Comparison of ENCODE assay signal across 11 cellular contexts in genomic region chr2:113848758-113849460, GRCh38. TPM values are rescaled to one million over a fixed set of nuclear protein-coding genes. Genes with fewer than 3 reads are reported as not detected.
DNase-seq lines count a peak whose midpoint lies in the region; ATAC-seq, FAIRE-seq and TF ChIP-seq lines count a peak whose summit lies in the region.
"Had no signal": no experiment of that assay in that cellular context is flagged by ENCODE, and none has a peak within 500 bp of the region (broad histone marks: within the 10 kb centered on the region; RNA-seq: fewer than 3 reads in every experiment).

No MANE protein-coding gene starts in this region.

- ATAC-seq in HG03378 (IDR thresholded peaks at IDR 0.05; ENCODE audit: unreplicated experiment) (peak; percentile 64), GM18861 (IDR thresholded peaks at IDR 0.05; ENCODE audit: unreplicated experiment) (no peak)
- peak; percentile 100 for ATAC-seq in stimulated activated effector memory CD8-positive, alpha-beta T cell treated with anti-CD3 and anti-CD28 coated beads, Interleukin-12 subunit alpha, Interleukin-12 subunit beta, amount 100 ng/mL, for 72 hours
- ATAC-seq: gastroesophageal sphincter had no signal

- H3K36me3 ChIP-seq in kidney (ENCODE audit: control insufficient read depth in 1 of 2, insufficient read depth in 2 of 2, low read length in 2 of 2) = no peaks in the 10 kb centered on the region
- H3K36me3 ChIP-seq: gastroesophageal sphincter, pancreas had no signal

- H3K9ac ChIP-seq in kidney (ENCODE audit: low read length in 2 of 2) = no peak overlapping the region

- H3K27ac Mint-ChIP-seq in stimulated activated effector memory CD8-positive, alpha-beta T cell treated with anti-CD3 and anti-CD28 coated beads, Interleukin-12 subunit alpha, Interleukin-12 subunit beta, amount 100 ng/mL, for 72 hours = peak overlapping the region; percentile 26

- H3K36me3 Mint-ChIP-seq in stimulated activated effector memory CD8-positive, alpha-beta T cell treated with anti-CD3 and anti-CD28 coated beads, Interleukin-12 subunit alpha, Interleukin-12 subunit beta, amount 100 ng/mL, for 72 hours = no peaks in the 10 kb centered on the region

- no peaks in the 10 kb centered on the region for H3K9me3 ChIP-seq in kidney (ENCODE audit: control insufficient read depth in 1 of 2, low read length in 2 of 2)
- H3K9me3 ChIP-seq: gastroesophageal sphincter, pancreas had no signal

- TF ChIP-seq CTCF in kidney (IDR thresholded peaks at IDR 0.05; ENCODE audit: borderline replicate concordance, extremely low read depth, insufficient read depth) = no peak

- no peaks in the 10 kb centered on the region for H3K9me3 Mint-ChIP-seq in stimulated activated effector memory CD8-positive, alpha-beta T cell treated with anti-CD3 and anti-CD28 coated beads, Interleukin-12 subunit alpha, Interleukin-12 subunit beta, amount 100 ng/mL, for 72 hours

- DNase-seq in activated T-cell treated with anti-CD3 and anti-CD28 coated beads for 48 hours (ENCODE audit: low read depth) (peak; percentile 25), activated T-cell treated with anti-CD3 and anti-CD28 coated beads for 4 hours (no peak), astrocyte of the hippocampus (ENCODE audit: low read depth, low spot score) (peak; percentile 16), kidney (no peak), HUDEP-2 (lab: John Stamatoyannopoulos, UW; ENCODE audit: unreplicated experiment in 76 of 76) (no peak)
- DNase-seq in stimulated activated effector memory CD8-positive, alpha-beta T cell treated with anti-CD3 and anti-CD28 coated beads, Interleukin-12 subunit alpha, Interleukin-12 subunit beta, amount 100 ng/mL, for 72 hours (ENCODE audit: low spot score in 2 of 2) = peak in 1 of 2 donors; percentile 53
- DNase-seq: pancreas, SIG-M5 had no signal

- no peak overlapping the region for H3K27ac ChIP-seq in kidney (ENCODE audit: low read depth in 2 of 2, low read length in 2 of 2)
- H3K27ac ChIP-seq: gastroesophageal sphincter, pancreas had no signal

- H3K4me3 Mint-ChIP-seq in stimulated activated effector memory CD8-positive, alpha-beta T cell treated with anti-CD3 and anti-CD28 coated beads, Interleukin-12 subunit alpha, Interleukin-12 subunit beta, amount 100 ng/mL, for 72 hours = no peak overlapping the region

- H3K4me1 Mint-ChIP-seq in stimulated activated effector memory CD8-positive, alpha-beta T cell treated with anti-CD3 and anti-CD28 coated beads, Interleukin-12 subunit alpha, Interleukin-12 subunit beta, amount 100 ng/mL, for 72 hours = peaks cover 14% of the 10 kb centered on the region

- intact Hi-C loops in kidney (cut with DNase I) = no loop called here

- no peak overlapping the region for H3K4me3 ChIP-seq in kidney (ENCODE audit: low read length in 2 of 2)
- H3K4me3 ChIP-seq: gastroesophageal sphincter, pancreas had no signal

- peaks cover 5 to 6% of the 10 kb centered on the region in 2 donors for H3K4me1 ChIP-seq in kidney (ENCODE audit: control insufficient read depth in 1 of 2, insufficient read depth in 1 of 2, low read depth in 1 of 2, low read length in 2 of 2)
- H3K4me1 ChIP-seq: gastroesophageal sphincter had no signal

- FAIRE-seq in kidney (lab: Jason Lieb, UNC) = no peak
- FAIRE-seq: pancreas had no signal

RNA-seq across cellular contexts. Expression of gene ACTR3, which starts 41.0 kb away (rescaled TPM):
- 265 TPM for total RNA-seq in kidney
- polyA plus RNA-seq in kidney (ENCODE audit: insufficient read depth, low read depth, low replicate concordance) = 69.3 TPM

Comparison
In these comparisons a context has a peak if more than half of its experiments do, and no peak if none do; other contexts are left out.
1. DNase-seq: peak in activated T-cell treated with anti-CD3 and anti-CD28 coated beads for 48 hours (single experiment) and astrocyte of the hippocampus (single experiment); none in activated T-cell treated with anti-CD3 and anti-CD28 coated beads for 4 hours (single experiment), kidney (single experiment) and HUDEP-2 (0 of 76).